ENCODE assay signal across 29 cellular contexts in genomic region chrX:122218666-122219065, GRCh38.
"Had no signal": no experiment of that assay in that cellular context is flagged by ENCODE, and none has a peak within 500 bp of the region (broad histone marks: within the 10 kb centered on the region; RNA-seq: fewer than 3 reads in every experiment).

No MANE protein-coding gene starts in this region.

- ATAC-seq: left lobe of liver; mucosa of descending colon; natural killer cell treated with Interleukin-12 subunit alpha and Interleukin-12 subunit beta and Interleukin-15 and Interleukin-18, amount 100 ng/mL, for 72 hours; right lobe of liver; stimulated activated naive B cell treated with anti-CD40 and anti-IgM and Interleukin-4, amounts not matched to agents 10 μg/mL and 1 μg/mL and 100 μg/mL, for 72 hours had no signal

- H3K27ac ChIP-seq: colonic mucosa, esophagus squamous epithelium, parathyroid adenoma, right lobe of liver, thoracic aorta, tibial nerve, upper lobe of left lung had no signal

- H2AFZ ChIP-seq: parathyroid adenoma had no signal

- H3K27ac Mint-ChIP-seq: dendritic cell treated with granulocyte-macrophage colony-stimulating factor and Interleukin-4, amounts not matched to agents 40 ng/mL and 50 ng/mL, for 4 days; endodermal cell; mesothelial cell of epicardium; naive B cell; natural killer cell treated with Interleukin-12 subunit alpha and Interleukin-12 subunit beta and Interleukin-15 and Interleukin-18, amount 100 ng/mL, for 72 hours; progenitor cell of endocrine pancreas; stimulated activated naive B cell treated with anti-CD40 and anti-IgM and Interleukin-4, amounts not matched to agents 10 μg/mL and 1 μg/mL and 100 μg/mL, for 72 hours; stimulated activated naive CD8-positive, alpha-beta T cell treated with anti-CD3 and anti-CD28 coated beads, Interleukin-15, Interleukin-2, amounts not matched to agents 100 ng/mL and 50 ng/mL, for 24 hours had no signal

- H3K27me3 ChIP-seq: colonic mucosa, esophagus squamous epithelium, right lobe of liver, upper lobe of left lung had no signal

- H3K36me3 ChIP-seq: colonic mucosa, esophagus squamous epithelium, right lobe of liver, thoracic aorta, tibial nerve, upper lobe of left lung had no signal

- H3K9ac ChIP-seq: parathyroid adenoma had no signal

- H3K79me2 ChIP-seq: parathyroid adenoma had no signal

- H3K4me1 ChIP-seq: colonic mucosa, esophagus squamous epithelium, parathyroid adenoma, right lobe of liver, tibial nerve, upper lobe of left lung had no signal

- H3K9me3 ChIP-seq: colonic mucosa, esophagus squamous epithelium, mucosa of descending colon, right lobe of liver, thoracic aorta, tibial nerve, upper lobe of left lung had no signal

- H3K9me3 Mint-ChIP-seq: natural killer cell treated with Interleukin-12 subunit alpha and Interleukin-12 subunit beta and Interleukin-15 and Interleukin-18, amount 100 ng/mL, for 72 hours; stimulated activated naive CD8-positive, alpha-beta T cell treated with anti-CD3 and anti-CD28 coated beads, Interleukin-15, Interleukin-2, amounts not matched to agents 100 ng/mL and 50 ng/mL, for 24 hours had no signal

- H3K4me3 Mint-ChIP-seq: dendritic cell treated with granulocyte-macrophage colony-stimulating factor and Interleukin-4, amounts not matched to agents 40 ng/mL and 50 ng/mL, for 4 days; endodermal cell; mesothelial cell of epicardium; naive B cell; natural killer cell treated with Interleukin-12 subunit alpha and Interleukin-12 subunit beta and Interleukin-15 and Interleukin-18, amount 100 ng/mL, for 72 hours; neural crest cell; stimulated activated naive B cell treated with anti-CD40 and anti-IgM and Interleukin-4, amounts not matched to agents 10 μg/mL and 1 μg/mL and 100 μg/mL, for 72 hours; stimulated activated naive CD8-positive, alpha-beta T cell treated with anti-CD3 and anti-CD28 coated beads, Interleukin-15, Interleukin-2, amounts not matched to agents 100 ng/mL and 50 ng/mL, for 24 hours had no signal

- DNase-seq: colonic mucosa; effector CD8-positive, alpha-beta T cell; endodermal cell; erythroblast; esophagus squamous epithelium; head of caudate nucleus; kidney; mesenchymal stem cell; mucosa of descending colon; naive B cell; right lobe of liver; small intestine; stimulated activated CD4-positive, alpha-beta T cell treated with anti-CD3 and anti-CD28 coated beads, Interleukin-15, amount 100 ng/mL, for 24 hours; stimulated activated CD4-positive, alpha-beta T cell treated with anti-CD3 and anti-CD28 coated beads, Interleukin-2, amount 100 ng/mL, for 48 hours; stimulated activated naive B cell treated with anti-CD40 and anti-IgM and Interleukin-4, amounts not matched to agents 10 μg/mL and 1 μg/mL and 100 μg/mL, for 72 hours; upper lobe of left lung had no signal

- H3K36me3 Mint-ChIP-seq: mesothelial cell of epicardium; natural killer cell treated with Interleukin-12 subunit alpha and Interleukin-12 subunit beta and Interleukin-15 and Interleukin-18, amount 100 ng/mL, for 72 hours; stimulated activated naive B cell treated with anti-CD40 and anti-IgM and Interleukin-4, amounts not matched to agents 10 μg/mL and 1 μg/mL and 100 μg/mL, for 72 hours had no signal

- FAIRE-seq: frontal cortex, small intestine, urothelium cell line had no signal

- H3K4me1 Mint-ChIP-seq: mesothelial cell of epicardium; naive B cell; stimulated activated naive B cell treated with anti-CD40 and anti-IgM and Interleukin-4, amounts not matched to agents 10 μg/mL and 1 μg/mL and 100 μg/mL, for 72 hours had no signal

- H3K4me3 ChIP-seq: colonic mucosa, esophagus squamous epithelium, lung, mucosa of descending colon, right lobe of liver, thoracic aorta, tibial nerve, upper lobe of left lung had no signal
